In the genomic region with DNA sequence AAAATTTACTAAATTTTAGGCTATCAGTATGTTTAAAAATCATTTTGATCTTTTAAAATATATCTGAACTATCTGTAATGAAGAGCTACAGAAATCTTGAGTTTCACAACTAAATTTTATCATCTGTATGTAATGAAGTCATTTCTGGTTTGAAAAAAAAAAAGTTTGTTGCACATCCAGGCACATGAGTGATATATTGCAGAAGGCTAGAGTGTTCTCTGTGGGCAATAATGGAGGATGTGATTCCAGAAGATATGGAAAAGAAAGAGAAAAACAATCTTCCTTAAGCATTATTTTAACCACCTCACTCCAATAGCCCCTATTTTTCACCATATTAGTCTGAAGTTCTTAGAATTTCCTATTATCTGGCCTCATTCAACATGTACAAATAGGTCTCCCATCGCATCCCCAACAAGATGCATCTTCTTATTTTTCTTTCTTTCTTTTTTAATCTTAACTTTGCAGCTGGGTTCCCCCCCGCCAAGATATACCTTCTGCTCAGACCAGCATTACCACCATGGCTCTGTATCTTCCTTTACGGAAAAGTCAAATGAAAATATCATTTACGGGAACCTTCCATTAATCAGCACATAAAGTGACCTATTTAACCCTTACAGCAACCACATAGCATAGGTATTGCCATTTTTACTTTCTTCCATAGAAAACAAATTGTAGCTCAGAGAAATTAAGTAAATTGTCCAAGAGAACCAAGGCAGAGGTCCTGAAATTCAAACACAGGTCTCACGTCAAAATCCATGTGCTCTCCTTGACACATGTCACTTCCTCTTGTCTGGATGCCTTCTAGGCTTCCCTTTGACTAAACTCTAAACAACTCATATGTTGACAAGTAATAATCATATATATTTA, we compare ENCODE assay signal across 2 cellular contexts.
TF ChIP-seq lines count a peak whose summit lies in the region.

No MANE protein-coding gene starts in this region.

TF ChIP-seq in SK-N-SH, 30 proteins besides CTCF, POLR2A, EP300 and RAD21 (continued from another document):
- TF ChIP-seq, protein P1, sequence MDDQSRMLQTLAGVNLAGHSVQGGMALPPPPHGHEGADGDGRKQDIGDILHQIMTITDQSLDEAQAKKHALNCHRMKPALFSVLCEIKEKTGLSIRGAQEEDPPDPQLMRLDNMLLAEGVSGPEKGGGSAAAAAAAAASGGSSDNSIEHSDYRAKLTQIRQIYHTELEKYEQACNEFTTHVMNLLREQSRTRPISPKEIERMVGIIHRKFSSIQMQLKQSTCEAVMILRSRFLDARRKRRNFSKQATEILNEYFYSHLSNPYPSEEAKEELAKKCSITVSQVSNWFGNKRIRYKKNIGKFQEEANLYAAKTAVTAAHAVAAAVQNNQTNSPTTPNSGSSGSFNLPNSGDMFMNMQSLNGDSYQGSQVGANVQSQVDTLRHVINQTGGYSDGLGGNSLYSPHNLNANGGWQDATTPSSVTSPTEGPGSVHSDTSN (IDR thresholded peaks at IDR 0.05): peak; percentile 28; the same call in 1 of the 2 replicates

TF ChIP-seq in SK-N-SH treated with all-trans-retinoic acid at 6 μM for 48 hours, 23 proteins besides CTCF, POLR2A, EP300 and RAD21 (continued from another document):
- TF ChIP-seq, protein P2, sequence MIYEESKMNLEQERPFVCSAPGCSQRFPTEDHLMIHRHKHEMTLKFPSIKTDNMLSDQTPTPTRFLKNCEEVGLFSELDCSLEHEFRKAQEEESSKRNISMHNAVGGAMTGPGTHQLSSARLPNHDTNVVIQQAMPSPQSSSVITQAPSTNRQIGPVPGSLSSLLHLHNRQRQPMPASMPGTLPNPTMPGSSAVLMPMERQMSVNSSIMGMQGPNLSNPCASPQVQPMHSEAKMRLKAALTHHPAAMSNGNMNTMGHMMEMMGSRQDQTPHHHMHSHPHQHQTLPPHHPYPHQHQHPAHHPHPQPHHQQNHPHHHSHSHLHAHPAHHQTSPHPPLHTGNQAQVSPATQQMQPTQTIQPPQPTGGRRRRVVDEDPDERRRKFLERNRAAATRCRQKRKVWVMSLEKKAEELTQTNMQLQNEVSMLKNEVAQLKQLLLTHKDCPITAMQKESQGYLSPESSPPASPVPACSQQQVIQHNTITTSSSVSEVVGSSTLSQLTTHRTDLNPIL (CRISPR knock-in tag; IDR thresholded peaks at IDR 0.05; ENCODE audit: low read depth): no peak
- TF ChIP-seq ZFP3 (CRISPR knock-in tag; IDR thresholded peaks at IDR 0.05): no peak
- no peak for TF ChIP-seq SNAI2 (CRISPR knock-in tag; IDR thresholded peaks at IDR 0.05)
- no peak for TF ChIP-seq RARB (CRISPR knock-in tag; IDR thresholded peaks at IDR 0.05)
- TF ChIP-seq ISL1 (CRISPR knock-in tag; IDR thresholded peaks at IDR 0.05): no peak
- TF ChIP-seq ZNF565 (CRISPR knock-in tag; conservative IDR thresholded peaks at IDR 0.05; ENCODE audit: low read depth): no peak
- TF ChIP-seq, protein P3, sequence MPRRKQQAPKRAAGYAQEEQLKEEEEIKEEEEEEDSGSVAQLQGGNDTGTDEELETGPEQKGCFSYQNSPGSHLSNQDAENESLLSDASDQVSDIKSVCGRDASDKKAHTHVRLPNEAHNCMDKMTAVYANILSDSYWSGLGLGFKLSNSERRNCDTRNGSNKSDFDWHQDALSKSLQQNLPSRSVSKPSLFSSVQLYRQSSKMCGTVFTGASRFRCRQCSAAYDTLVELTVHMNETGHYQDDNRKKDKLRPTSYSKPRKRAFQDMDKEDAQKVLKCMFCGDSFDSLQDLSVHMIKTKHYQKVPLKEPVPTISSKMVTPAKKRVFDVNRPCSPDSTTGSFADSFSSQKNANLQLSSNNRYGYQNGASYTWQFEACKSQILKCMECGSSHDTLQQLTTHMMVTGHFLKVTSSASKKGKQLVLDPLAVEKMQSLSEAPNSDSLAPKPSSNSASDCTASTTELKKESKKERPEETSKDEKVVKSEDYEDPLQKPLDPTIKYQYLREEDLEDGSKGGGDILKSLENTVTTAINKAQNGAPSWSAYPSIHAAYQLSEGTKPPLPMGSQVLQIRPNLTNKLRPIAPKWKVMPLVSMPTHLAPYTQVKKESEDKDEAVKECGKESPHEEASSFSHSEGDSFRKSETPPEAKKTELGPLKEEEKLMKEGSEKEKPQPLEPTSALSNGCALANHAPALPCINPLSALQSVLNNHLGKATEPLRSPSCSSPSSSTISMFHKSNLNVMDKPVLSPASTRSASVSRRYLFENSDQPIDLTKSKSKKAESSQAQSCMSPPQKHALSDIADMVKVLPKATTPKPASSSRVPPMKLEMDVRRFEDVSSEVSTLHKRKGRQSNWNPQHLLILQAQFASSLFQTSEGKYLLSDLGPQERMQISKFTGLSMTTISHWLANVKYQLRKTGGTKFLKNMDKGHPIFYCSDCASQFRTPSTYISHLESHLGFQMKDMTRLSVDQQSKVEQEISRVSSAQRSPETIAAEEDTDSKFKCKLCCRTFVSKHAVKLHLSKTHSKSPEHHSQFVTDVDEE (CRISPR knock-in tag; IDR thresholded peaks at IDR 0.05): no peak
- no peak for TF ChIP-seq ESRRG (CRISPR knock-in tag; IDR thresholded peaks at IDR 0.05)
- TF ChIP-seq, protein P4, sequence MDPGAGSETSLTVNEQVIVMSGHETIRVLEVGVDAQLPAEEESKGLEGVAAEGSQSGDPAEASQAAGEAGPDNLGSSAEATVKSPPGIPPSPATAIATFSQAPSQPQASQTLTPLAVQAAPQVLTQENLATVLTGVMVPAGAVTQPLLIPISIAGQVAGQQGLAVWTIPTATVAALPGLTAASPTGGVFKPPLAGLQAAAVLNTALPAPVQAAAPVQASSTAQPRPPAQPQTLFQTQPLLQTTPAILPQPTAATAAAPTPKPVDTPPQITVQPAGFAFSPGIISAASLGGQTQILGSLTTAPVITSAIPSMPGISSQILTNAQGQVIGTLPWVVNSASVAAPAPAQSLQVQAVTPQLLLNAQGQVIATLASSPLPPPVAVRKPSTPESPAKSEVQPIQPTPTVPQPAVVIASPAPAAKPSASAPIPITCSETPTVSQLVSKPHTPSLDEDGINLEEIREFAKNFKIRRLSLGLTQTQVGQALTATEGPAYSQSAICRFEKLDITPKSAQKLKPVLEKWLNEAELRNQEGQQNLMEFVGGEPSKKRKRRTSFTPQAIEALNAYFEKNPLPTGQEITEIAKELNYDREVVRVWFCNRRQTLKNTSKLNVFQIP (CRISPR knock-in tag; IDR thresholded peaks at IDR 0.05; ENCODE audit: borderline replicate concordance, low read depth): no peak
- TF ChIP-seq ZNF8 (CRISPR knock-in tag; IDR thresholded peaks at IDR 0.05): no peak
TF ChIP-seq in SK-N-SH treated with all-trans-retinoic acid at 6 μM for 48 hours: peak in this region for 0.
